ENCODE assay signal across 24 cellular contexts in the genomic region with DNA sequence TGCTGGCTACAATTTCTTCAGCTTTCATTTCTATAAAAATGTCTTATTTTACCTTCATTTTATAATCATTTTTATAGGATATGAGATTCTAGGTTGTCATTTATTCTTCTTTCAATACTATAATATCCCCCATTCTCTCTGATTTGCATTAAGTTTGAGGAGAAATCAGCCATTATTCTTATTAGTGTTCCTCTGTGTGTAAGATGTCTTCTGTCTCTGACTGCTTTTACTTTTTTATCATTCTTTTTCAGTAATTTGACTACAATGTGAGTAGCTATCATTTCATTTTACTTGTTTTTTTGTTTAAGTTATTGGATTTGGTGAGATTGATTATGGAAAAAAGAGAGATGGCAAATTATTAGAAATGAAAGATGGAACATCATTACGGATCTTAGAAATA.
"Had no signal": no experiment of that assay in that cellular context is flagged by ENCODE, and none has a peak within 500 bp of the region (broad histone marks: within the 10 kb centered on the region; RNA-seq: fewer than 3 reads in every experiment).

No MANE protein-coding gene starts in this region.

- DNase-seq: stimulated activated CD4-positive, alpha-beta T cell treated with anti-CD3 and anti-CD28 coated beads, Interleukin-2, amount 100 ng/mL, for 48 hours; stimulated activated CD4-positive, alpha-beta T cell treated with anti-CD3 and anti-CD28 coated beads, Interleukin-4, amount 100 ng/mL, for 1 hour; stimulated activated CD4-positive, alpha-beta T cell treated with anti-CD3 and anti-CD28 coated beads, Interleukin-4, amount 100 ng/mL, for 24 hours; stimulated activated CD4-positive, alpha-beta T cell treated with anti-CD3 and anti-CD28 coated beads, Interleukin-4, amount 100 ng/mL, for 4 hours; stimulated activated CD8-positive, alpha-beta memory T cell treated with anti-CD3 and anti-CD28 coated beads, Interleukin-4, amount 100 ng/mL, for 48 hours; stimulated activated naive B cell treated with anti-CD40 and anti-IgM and Interleukin-4, amounts not matched to agents 10 μg/mL and 1 μg/mL and 100 μg/mL, for 72 hours; stimulated activated naive CD4-positive, alpha-beta T cell; stimulated activated naive CD4-positive, alpha-beta T cell treated with Interleukin-2 at 50 U/mL for 16 hours; stimulated activated naive CD8-positive, alpha-beta T cell treated with anti-CD3 and anti-CD28 coated beads, Interleukin-15, amount 100 ng/mL, for 72 hours; stimulated activated naive CD8-positive, alpha-beta T cell treated with anti-CD3 and anti-CD28 coated beads, Interleukin-15, Interleukin-2, amounts not matched to agents 100 U/mL and 50 U/mL, for 24 hours; stomach; substantia nigra; testis; thyroid gland; tibial artery; transverse colon; trophoblast cell; upper lobe of left lung; upper lobe of right lung; uterus had no signal

- H3K9me3 ChIP-seq: stomach, suprapubic skin, testis, thoracic aorta, thyroid gland, tibial artery, transverse colon, upper lobe of left lung, upper lobe of right lung, uterus, vagina had no signal

- H3K4me1 ChIP-seq: suprapubic skin, testis, tibial nerve, upper lobe of right lung, uterus, vagina had no signal

- H3K36me3 ChIP-seq: stomach, suprapubic skin, thoracic aorta, thyroid gland, tibial artery, tibial nerve, transverse colon, upper lobe of left lung, upper lobe of right lung, uterus, vagina had no signal

- H3K4me3 ChIP-seq: stomach, suprapubic skin, testis, thoracic aorta, thyroid gland, tibial artery, tibial nerve, transverse colon, upper lobe of left lung, upper lobe of right lung, uterus, vagina had no signal

- H3K27me3 ChIP-seq: stomach, testis, thyroid gland, tibial artery, tibial nerve, transverse colon, upper lobe of left lung, upper lobe of right lung, uterus, vagina had no signal

- H3K27ac ChIP-seq: stomach, suprapubic skin, testis, thoracic aorta, thyroid gland, tibial artery, tibial nerve, transverse colon, upper lobe of left lung, upper lobe of right lung, uterus, vagina had no signal
